8 cellular contexts compared by ENCODE assay signal in the genomic region with DNA sequence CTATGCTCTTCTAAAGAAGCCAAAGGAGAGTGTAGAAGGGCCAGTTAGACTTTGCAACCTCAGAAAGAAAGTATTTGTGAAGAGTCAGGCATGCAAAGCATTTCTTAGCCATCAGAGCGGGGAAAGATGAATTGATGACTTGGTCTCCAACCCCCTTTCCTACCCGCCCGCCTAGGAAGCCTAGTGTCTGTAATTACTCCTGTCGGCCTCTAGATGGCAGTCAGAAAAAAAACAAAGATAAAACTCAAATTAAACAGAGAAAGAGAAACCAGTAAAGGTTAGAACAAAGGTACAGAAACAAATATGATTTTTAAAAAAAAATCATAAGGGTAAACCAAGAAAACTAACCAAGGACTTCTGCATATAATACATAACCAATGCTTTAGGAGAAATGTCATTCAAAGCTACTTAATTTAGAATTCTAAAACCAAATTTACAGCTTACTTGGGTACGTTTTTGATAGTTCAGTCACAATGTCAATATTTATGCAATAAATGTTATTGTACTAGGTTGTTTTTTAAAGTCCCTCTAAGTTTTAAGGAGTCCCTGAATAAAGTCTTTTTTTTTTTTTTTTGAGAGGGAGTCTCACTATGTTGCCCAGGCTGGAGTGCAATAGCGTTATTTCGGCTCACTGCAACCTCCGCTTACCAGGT.
A peak's percentile ranks its signal among the peaks of the same experiment; 100 is the strongest.
DNase-seq lines count a peak whose midpoint lies in the region; ATAC-seq and TF ChIP-seq lines count a peak whose summit lies in the region.

No MANE protein-coding gene starts in this region.

- ATAC-seq in GM19324 (IDR thresholded peaks at IDR 0.05; ENCODE audit: low FRiP score, unreplicated experiment) = no peak

- H3K4me1 Mint-ChIP-seq in activated CD4-positive, alpha-beta memory T cell treated with anti-CD3 and anti-CD28 coated beads for 36 hours (ENCODE audit: low read depth) = no peaks in the 10 kb centered on the region
- peaks cover 8% of the 10 kb centered on the region for H3K4me1 Mint-ChIP-seq in activated CD4-positive, alpha-beta memory T cell treated with anti-CD3 and anti-CD28 coated beads, Interleukin-2, amount 10 ng/mL, durations not matched to agents 7 days and 5 days
- H3K4me1 Mint-ChIP-seq in endothelial cell (ENCODE audit: unreplicated experiment) (peaks cover 13% of the 10 kb centered on the region), nephron (peaks cover 6% of the 10 kb centered on the region)

- H4K20me1 ChIP-seq in PC-9 (ENCODE audit: insufficient read depth) = no peaks in the 10 kb centered on the region

- TF ChIP-seq CTCF in HFF-Myc (IDR thresholded peaks at IDR 0.05; ENCODE audit: low read depth, low read length, missing control alignments) (peak; percentile 65), PC-9 (conservative IDR thresholded peaks at IDR 0.05) (peak; percentile 76), endothelial cell (IDR thresholded peaks at IDR 0.05; ENCODE audit: unreplicated experiment) (peak; percentile 72), nephron (IDR thresholded peaks at IDR 0.05; ENCODE audit: unreplicated experiment in 3 of 3) (peak; percentile 75 to 82 (median 78))

- H3K4me3 ChIP-seq in HFF-Myc (replicated peaks; ENCODE audit: low read depth, low read length) (no peak overlapping the region), PC-9 (no peak overlapping the region)

- no TSS peak for BruUV-seq in PC-9 (replicated peaks; lab: Mats Ljungman, UMichigan)

- no peaks in the 10 kb centered on the region for H3F3A ChIP-seq in PC-9 (ENCODE audit: insufficient read depth, low read depth)

- no peak overlapping the region for H3K4me2 ChIP-seq in PC-9

- H3K9me3 ChIP-seq in PC-9 (ENCODE audit: insufficient read depth, low read depth) = no peaks in the 10 kb centered on the region

- H3K9me3 Mint-ChIP-seq in activated CD4-positive, alpha-beta memory T cell treated with anti-CD3 and anti-CD28 coated beads for 36 hours = no peaks in the 10 kb centered on the region
- H3K9me3 Mint-ChIP-seq in activated CD4-positive, alpha-beta memory T cell treated with anti-CD3 and anti-CD28 coated beads, Interleukin-2, amount 10 ng/mL, durations not matched to agents 7 days and 5 days = no peaks in the 10 kb centered on the region
- H3K9me3 Mint-ChIP-seq in endothelial cell (ENCODE audit: unreplicated experiment) = no peaks in the 10 kb centered on the region
- peaks cover 2% of the 10 kb centered on the region for H3K9me3 Mint-ChIP-seq in nephron

- H3K4me3 Mint-ChIP-seq in activated CD4-positive, alpha-beta memory T cell treated with anti-CD3 and anti-CD28 coated beads for 36 hours = no peak overlapping the region
- no peak overlapping the region for H3K4me3 Mint-ChIP-seq in activated CD4-positive, alpha-beta memory T cell treated with anti-CD3 and anti-CD28 coated beads, Interleukin-2, amount 10 ng/mL, durations not matched to agents 7 days and 5 days
- H3K4me3 Mint-ChIP-seq in endothelial cell (ENCODE audit: unreplicated experiment) (no peak overlapping the region), nephron (no peak overlapping the region)

- H3K27ac ChIP-seq in PC-9 = no peak overlapping the region

- H3K36me3 ChIP-seq in PC-9 (ENCODE audit: low read depth) = no peaks in the 10 kb centered on the region

- H3K27ac Mint-ChIP-seq in activated CD4-positive, alpha-beta memory T cell treated with anti-CD3 and anti-CD28 coated beads for 36 hours = no peak overlapping the region
- no peak overlapping the region for H3K27ac Mint-ChIP-seq in activated CD4-positive, alpha-beta memory T cell treated with anti-CD3 and anti-CD28 coated beads, Interleukin-2, amount 10 ng/mL, durations not matched to agents 7 days and 5 days
- H3K27ac Mint-ChIP-seq in endothelial cell (ENCODE audit: unreplicated experiment) (no peak overlapping the region), nephron (peak overlapping the region in 1 of 3 experiments; percentile 6)

- no peaks in the 10 kb centered on the region for H3K79me2 ChIP-seq in PC-9 (ENCODE audit: low read depth)

- peaks cover 3% of the 10 kb centered on the region for H3K27me3 Mint-ChIP-seq in activated CD4-positive, alpha-beta memory T cell treated with anti-CD3 and anti-CD28 coated beads for 36 hours
- peaks cover 9% of the 10 kb centered on the region for H3K27me3 Mint-ChIP-seq in activated CD4-positive, alpha-beta memory T cell treated with anti-CD3 and anti-CD28 coated beads, Interleukin-2, amount 10 ng/mL, durations not matched to agents 7 days and 5 days
- H3K27me3 Mint-ChIP-seq in endothelial cell (ENCODE audit: unreplicated experiment) = peaks cover 6% of the 10 kb centered on the region
- peaks cover 8% of the 10 kb centered on the region for H3K27me3 Mint-ChIP-seq in nephron (ENCODE audit: low read depth)

- CTCF ChIA-PET in activated CD4-positive, alpha-beta memory T cell treated with anti-CD3 and anti-CD28 coated beads for 36 hours (lab: Charles Lee) = interaction anchor here (0.6 to 2.8 kb wide), 19 partner anchors 9 to 676 kb away, joined by 3 to 17 read pairs (median 4); no protein-coding TSS in a partner anchor
- CTCF ChIA-PET in activated CD4-positive, alpha-beta memory T cell treated with anti-CD3 and anti-CD28 coated beads, Interleukin-2, amount 10 ng/mL, durations not matched to agents 7 days and 5 days (lab: Charles Lee) = interaction anchor here (0.7 to 1.4 kb wide), 15 partner anchors 8 to 1133 kb away, joined by 3 to 5 read pairs (median 3); no protein-coding TSS in a partner anchor
- CTCF ChIA-PET in PC-9 (lab: Charles Lee) = interaction anchor here (0.6 kb wide), 3 partner anchors 46 to 528 kb away, joined by 3 to 12 read pairs (median 3); no protein-coding TSS in a partner anchor

- H3K9me2 ChIP-seq in PC-9 (ENCODE audit: insufficient read depth) = no peaks in the 10 kb centered on the region

- DNase-seq in activated CD4-positive, alpha-beta memory T cell treated with anti-CD3 and anti-CD28 coated beads for 36 hours = peak; percentile 27
- no peak for DNase-seq in activated CD4-positive, alpha-beta memory T cell treated with anti-CD3 and anti-CD28 coated beads, Interleukin-2, amount 10 ng/mL, durations not matched to agents 7 days and 5 days
- DNase-seq in HFF-Myc (ENCODE audit: extremely low read depth, low read depth) = no peak
- peak in 1 of 2 experiments; percentile 15 for DNase-seq in PC-9
- DNase-seq in endothelial cell (ENCODE audit: low spot score) = no peak
- no peak for DNase-seq in 8988T

- no peaks in the 10 kb centered on the region for H3K36me3 Mint-ChIP-seq in activated CD4-positive, alpha-beta memory T cell treated with anti-CD3 and anti-CD28 coated beads for 36 hours
- H3K36me3 Mint-ChIP-seq in activated CD4-positive, alpha-beta memory T cell treated with anti-CD3 and anti-CD28 coated beads, Interleukin-2, amount 10 ng/mL, durations not matched to agents 7 days and 5 days (ENCODE audit: low read depth) = no peaks in the 10 kb centered on the region
- H3K36me3 Mint-ChIP-seq in endothelial cell (ENCODE audit: low read depth, unreplicated experiment) (no peaks in the 10 kb centered on the region), nephron (ENCODE audit: low read depth) (no peaks in the 10 kb centered on the region)

- intact Hi-C loops in activated CD4-positive, alpha-beta memory T cell treated with anti-CD3 and anti-CD28 coated beads for 36 hours (cut with micrococcal nuclease) = loop anchor here (2.0 kb wide), 1 partner anchor 62 kb away; no protein-coding TSS in a partner anchor
- intact Hi-C loops in PC-9 (cut with micrococcal nuclease; ENCODE audit: unreplicated experiment) = no loop called here

- POLR2A ChIA-PET in activated CD4-positive, alpha-beta memory T cell treated with anti-CD3 and anti-CD28 coated beads for 36 hours (lab: Charles Lee) = no interaction called here
- POLR2A ChIA-PET in activated CD4-positive, alpha-beta memory T cell treated with anti-CD3 and anti-CD28 coated beads, Interleukin-2, amount 10 ng/mL, durations not matched to agents 7 days and 5 days (lab: Charles Lee) = no interaction called here
- POLR2A ChIA-PET in PC-9 (lab: Charles Lee; ENCODE audit: unreplicated experiment) = no interaction called here

- no peak overlapping the region for H2AFZ ChIP-seq in PC-9

- H3K4me1 ChIP-seq in PC-9 (replicated peaks; ENCODE audit: insufficient read depth) = no peaks in the 10 kb centered on the region

- H3K27me3 ChIP-seq in PC-9 (ENCODE audit: insufficient read depth, low read depth) = no peaks in the 10 kb centered on the region
